ENCODE assay signal across 8 cellular contexts in genomic region chr6:104525677-104526322, GRCh38.
DNase-seq lines count a peak whose midpoint lies in the region; ATAC-seq and TF ChIP-seq lines count a peak whose summit lies in the region.

No MANE protein-coding gene starts in this region.

- peaks cover 0 to 20% of the 10 kb centered on the region in 2 donors for H3K27me3 Mint-ChIP-seq in CD8-positive, alpha-beta memory T cell
- peaks cover 17% of the 10 kb centered on the region for H3K27me3 Mint-ChIP-seq in activated CD8-positive, alpha-beta memory T cell treated with anti-CD3 and anti-CD28 coated beads, Interleukin-2, amount 10 ng/mL, durations not matched to agents 7 days and 5 days
- H3K27me3 Mint-ChIP-seq in endothelial cell (ENCODE audit: unreplicated experiment) = peaks cover 1% of the 10 kb centered on the region

- peak overlapping the region in 6 of 7 donors; percentile 27 to 74 (median 68) for H3K4me3 Mint-ChIP-seq in CD8-positive, alpha-beta memory T cell
- peak overlapping the region; percentile 54 for H3K4me3 Mint-ChIP-seq in activated CD8-positive, alpha-beta memory T cell treated with anti-CD3 and anti-CD28 coated beads, Interleukin-2, amount 10 ng/mL, durations not matched to agents 7 days and 5 days
- no peak overlapping the region for H3K4me3 Mint-ChIP-seq in endothelial cell (ENCODE audit: unreplicated experiment)

- no peak overlapping the region for H3K4me3 ChIP-seq in CD8-positive, alpha-beta memory T cell (ENCODE audit: low read length)
- no peak overlapping the region for H3K4me3 ChIP-seq in mucosa of descending colon

- no peaks in the 10 kb centered on the region for H3K27me3 ChIP-seq in CD8-positive, alpha-beta memory T cell (ENCODE audit: insufficient read depth, low read length, poor library complexity, severe bottlenecking)

- ATAC-seq in GM19455 (IDR thresholded peaks at IDR 0.05; ENCODE audit: unreplicated experiment) (peak; percentile 99), HG03565 (IDR thresholded peaks at IDR 0.05; ENCODE audit: unreplicated experiment) (peak; percentile 97), mucosa of descending colon (peak; percentile 96)
- peak; percentile 92 for ATAC-seq in activated CD8-positive, alpha-beta memory T cell treated with anti-CD3 and anti-CD28 coated beads, Interleukin-2, amount 10 ng/mL, durations not matched to agents 7 days and 5 days

- DNase-seq in CD8-positive, alpha-beta memory T cell = peak; percentile 24 to 72 (median 46)
- DNase-seq in NOMO-1 treated with DMSO at 0.1 percent for 48 hours (lab: John Stamatoyannopoulos, UW; ENCODE audit: unreplicated experiment) = peak; percentile 71
- DNase-seq in activated CD8-positive, alpha-beta memory T cell treated with anti-CD3 and anti-CD28 coated beads, Interleukin-2, amount 10 ng/mL, durations not matched to agents 7 days and 5 days = peak; percentile 79
- peak; percentile 75 for DNase-seq in endothelial cell (ENCODE audit: low spot score)
- peak; percentile 56 to 69 (median 66) for DNase-seq in mucosa of descending colon
- peak; percentile 19 to 24 for DNase-seq in stimulated activated CD8-positive, alpha-beta memory T cell treated with anti-CD3 and anti-CD28 coated beads, Interleukin-4, amount 100 ng/mL, for 4 hours (ENCODE audit: low read depth in 2 of 2, low spot score in 1 of 2)

- TF ChIP-seq CTCF in endothelial cell (IDR thresholded peaks at IDR 0.05; ENCODE audit: unreplicated experiment) (peak; percentile 97), mucosa of descending colon (IDR thresholded peaks at IDR 0.05) (peak; percentile 62)

- intact Hi-C loops in mucosa of descending colon (cut with DNase I, micrococcal nuclease) = loop anchor here in 1 of 2 donors (2.0 kb wide), 1 partner anchor 245 kb away; no protein-coding TSS in a partner anchor

- no peaks in the 10 kb centered on the region for H3K36me3 ChIP-seq in CD8-positive, alpha-beta memory T cell (ENCODE audit: insufficient read depth, low read length)
- no peaks in the 10 kb centered on the region for H3K36me3 ChIP-seq in mucosa of descending colon (ENCODE audit: low read depth)

- H3K27ac ChIP-seq in CD8-positive, alpha-beta memory T cell (ENCODE audit: low read depth, low read length) = no peak overlapping the region

- POLR2A ChIA-PET in CD8-positive, alpha-beta memory T cell (lab: Charles Lee) = no interaction called here

- H3K4me1 ChIP-seq in CD8-positive, alpha-beta memory T cell (ENCODE audit: insufficient read depth, low read length) = no peaks in the 10 kb centered on the region
- H3K4me1 ChIP-seq in mucosa of descending colon (ENCODE audit: low read depth) = peaks cover 8% of the 10 kb centered on the region

- H3K4me1 Mint-ChIP-seq in CD8-positive, alpha-beta memory T cell = peaks cover 0 to 5% (median 5%) of the 10 kb centered on the region in 3 donors
- no peaks in the 10 kb centered on the region for H3K4me1 Mint-ChIP-seq in activated CD8-positive, alpha-beta memory T cell treated with anti-CD3 and anti-CD28 coated beads, Interleukin-2, amount 10 ng/mL, durations not matched to agents 7 days and 5 days
- peaks cover 38% of the 10 kb centered on the region for H3K4me1 Mint-ChIP-seq in endothelial cell (ENCODE audit: unreplicated experiment)

- H3K9me3 ChIP-seq in CD8-positive, alpha-beta memory T cell (ENCODE audit: low read length) = no peaks in the 10 kb centered on the region
- no peaks in the 10 kb centered on the region for H3K9me3 ChIP-seq in mucosa of descending colon

- H3K36me3 Mint-ChIP-seq in CD8-positive, alpha-beta memory T cell = no peaks in the 10 kb centered on the region
- H3K36me3 Mint-ChIP-seq in activated CD8-positive, alpha-beta memory T cell treated with anti-CD3 and anti-CD28 coated beads, Interleukin-2, amount 10 ng/mL, durations not matched to agents 7 days and 5 days = no peaks in the 10 kb centered on the region
- H3K36me3 Mint-ChIP-seq in endothelial cell (ENCODE audit: low read depth, unreplicated experiment) = no peaks in the 10 kb centered on the region

- CTCF ChIA-PET in CD8-positive, alpha-beta memory T cell (lab: Charles Lee) = interaction anchor here (0.6 to 2.0 kb wide), 9 partner anchors 8 to 557 kb away, joined by 3 to 7 read pairs (median 4); no protein-coding TSS in a partner anchor
- CTCF ChIA-PET in activated CD8-positive, alpha-beta memory T cell treated with anti-CD3 and anti-CD28 coated beads, Interleukin-2, amount 10 ng/mL, durations not matched to agents 7 days and 5 days (lab: Charles Lee) = interaction anchor here (0.7 to 2.6 kb wide), 7 partner anchors 8 to 226 kb away, joined by 3 to 9 read pairs (median 3); no protein-coding TSS in a partner anchor

- H3K9me3 Mint-ChIP-seq in CD8-positive, alpha-beta memory T cell = no peaks in the 10 kb centered on the region
- no peaks in the 10 kb centered on the region for H3K9me3 Mint-ChIP-seq in activated CD8-positive, alpha-beta memory T cell treated with anti-CD3 and anti-CD28 coated beads, Interleukin-2, amount 10 ng/mL, durations not matched to agents 7 days and 5 days (ENCODE audit: low read depth)
- H3K9me3 Mint-ChIP-seq in endothelial cell (ENCODE audit: unreplicated experiment) = no peaks in the 10 kb centered on the region

- H3K27ac Mint-ChIP-seq in CD8-positive, alpha-beta memory T cell = no peak overlapping the region
- no peak overlapping the region for H3K27ac Mint-ChIP-seq in activated CD8-positive, alpha-beta memory T cell treated with anti-CD3 and anti-CD28 coated beads, Interleukin-2, amount 10 ng/mL, durations not matched to agents 7 days and 5 days
- peak overlapping the region; percentile 84 for H3K27ac Mint-ChIP-seq in endothelial cell (ENCODE audit: unreplicated experiment)

Comparison
In these comparisons a context has a peak if more than half of its experiments do, and no peak if none do; other contexts are left out.
1. DNase-seq: peak in every context shown above with its lines; median percentile 79 in activated CD8-positive, alpha-beta memory T cell treated with anti-CD3 and anti-CD28 coated beads, Interleukin-2, amount 10 ng/mL, durations not matched to agents 7 days and 5 days; 75 in endothelial cell; 71 in NOMO-1 treated with DMSO at 0.1 percent for 48 hours; 66 in mucosa of descending colon; 46 in CD8-positive, alpha-beta memory T cell; 22 in stimulated activated CD8-positive, alpha-beta memory T cell treated with anti-CD3 and anti-CD28 coated beads, Interleukin-4, amount 100 ng/mL, for 4 hours.